In the genomic region with DNA sequence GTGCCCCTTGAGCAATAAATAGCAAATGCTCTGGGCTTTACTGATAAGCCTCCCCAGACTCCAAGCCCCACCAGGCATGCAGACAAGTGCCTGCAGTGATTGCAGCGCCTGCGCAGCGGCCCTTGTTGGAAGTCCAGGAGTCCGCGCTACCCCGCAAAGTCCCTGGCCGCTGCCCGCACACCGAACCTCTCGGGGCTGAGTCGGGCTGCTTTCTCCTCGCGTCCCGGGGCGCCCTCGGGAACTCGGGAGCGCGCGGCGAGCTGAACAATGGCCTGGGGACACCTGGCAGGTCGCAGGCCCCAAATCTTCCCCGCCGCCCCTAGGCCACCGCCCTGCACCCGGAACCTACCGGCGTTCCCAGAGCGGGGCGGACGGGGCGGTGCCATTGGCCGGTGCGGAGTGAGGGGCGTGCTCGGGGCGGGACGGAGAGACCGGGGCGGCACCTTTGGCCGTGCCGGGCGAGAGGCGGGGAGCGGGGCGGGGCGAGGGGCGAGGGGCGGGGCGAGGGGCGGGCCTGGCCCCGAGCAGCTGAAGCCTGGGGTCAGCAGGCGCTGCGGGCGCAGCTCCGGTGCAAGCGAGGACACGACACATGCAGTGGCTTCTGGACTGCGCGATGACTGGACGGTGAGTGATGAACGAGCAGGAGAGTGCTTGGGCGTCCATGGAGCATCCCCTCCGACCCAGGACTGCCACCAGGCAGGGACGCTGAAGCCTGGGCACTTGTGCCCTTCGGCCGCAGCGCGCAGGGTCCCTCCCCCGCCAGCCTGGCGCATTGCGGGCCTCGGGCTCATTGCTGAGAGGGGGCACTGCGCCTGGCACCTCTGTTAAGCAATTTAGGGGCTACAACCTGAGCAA, we compare ENCODE assay signal across 8 cellular contexts. TPM values are rescaled to one million over a fixed set of nuclear protein-coding genes. Genes with fewer than 3 reads are reported as not detected.
DNase-seq lines count a peak whose midpoint lies in the region; ATAC-seq and TF ChIP-seq lines count a peak whose summit lies in the region.

A gene with protein sequence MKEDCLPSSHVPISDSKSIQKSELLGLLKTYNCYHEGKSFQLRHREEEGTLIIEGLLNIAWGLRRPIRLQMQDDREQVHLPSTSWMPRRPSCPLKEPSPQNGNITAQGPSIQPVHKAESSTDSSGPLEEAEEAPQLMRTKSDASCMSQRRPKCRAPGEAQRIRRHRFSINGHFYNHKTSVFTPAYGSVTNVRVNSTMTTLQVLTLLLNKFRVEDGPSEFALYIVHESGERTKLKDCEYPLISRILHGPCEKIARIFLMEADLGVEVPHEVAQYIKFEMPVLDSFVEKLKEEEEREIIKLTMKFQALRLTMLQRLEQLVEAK (plus strand): TSS at position 560 of the 855 bp plus-strand sequence. CDS start 10,401 bp downstream, outside the sequence.

- no peaks in the 10 kb centered on the region for H4K20me1 ChIP-seq in KMS-11 (ENCODE audit: insufficient read depth)

- H3K9me3 ChIP-seq in neuron (ENCODE audit: low read length) (no peaks in the 10 kb centered on the region), subcutaneous abdominal adipose tissue (ENCODE audit: control insufficient read depth in 5 of 5, low read length in 5 of 5) (peaks cover 0 to 4% (median 3%) of the 10 kb centered on the region in 5 donors)

- peak within 1 kb of the TSS; percentile 68; the same call in 1 of the 2 replicates for H2AFZ ChIP-seq in KMS-11 (ENCODE audit: low read depth)
- peak within 1 kb of the TSS; percentile 81 for H2AFZ ChIP-seq in neuron (ENCODE audit: low read depth, low read length)

- peak within 1 kb of the TSS; percentile 89 for H3K27ac ChIP-seq in KMS-11
- H3K27ac ChIP-seq in foreskin keratinocyte, result peak within 1 kb of the TSS; percentile 57
- peak within 1 kb of the TSS; percentile 96 for H3K27ac ChIP-seq in subcutaneous abdominal adipose tissue (ENCODE audit: low read depth, low read length)

- H3K79me2 ChIP-seq in KMS-11 (ENCODE audit: insufficient read depth, low read depth), result peaks cover 66% of the 10 kb centered on the region

- no peak for TF ChIP-seq CTCF in KMS-11 (conservative IDR thresholded peaks at IDR 0.05; ENCODE audit: low read depth, low read length)
- TF ChIP-seq CTCF in foreskin keratinocyte (conservative IDR thresholded peaks at IDR 0.05), result no peak

- H3K27me3 ChIP-seq in KMS-11 (ENCODE audit: insufficient read depth, low read depth), result no peaks in the 10 kb centered on the region
- no peaks in the 10 kb centered on the region for H3K27me3 ChIP-seq in foreskin keratinocyte
- H3K27me3 ChIP-seq in neuron (ENCODE audit: insufficient read depth, low read length), result no peaks in the 10 kb centered on the region
- no peaks in the 10 kb centered on the region for H3K27me3 ChIP-seq in subcutaneous abdominal adipose tissue (ENCODE audit: control insufficient read depth in 5 of 5, insufficient read depth in 4 of 5, low read length in 5 of 5)

- H3K4me3 ChIP-seq in KMS-11 (IDR thresholded peaks at IDR 0.05; ENCODE audit: insufficient read depth, low read depth, low read length), result no peak within 1 kb of the TSS
- peak within 1 kb of the TSS; percentile 70 for H3K4me3 ChIP-seq in neuron (ENCODE audit: low read length)
- H3K4me3 ChIP-seq in subcutaneous abdominal adipose tissue (ENCODE audit: low read depth in 1 of 5, low read length in 5 of 5), result peak within 1 kb of the TSS; percentile 86 to 93 (median 90)

- H3K4me1 ChIP-seq in KMS-11 (ENCODE audit: low read depth, poor library complexity, severe bottlenecking), result peaks cover 22% of the 10 kb centered on the region
- H3K4me1 ChIP-seq in foreskin keratinocyte, result peaks cover 7% of the 10 kb centered on the region
- peaks cover 54% of the 10 kb centered on the region for H3K4me1 ChIP-seq in neuron (ENCODE audit: insufficient read depth, low read length)
- peaks cover 20 to 87% (median 85%) of the 10 kb centered on the region in 5 donors for H3K4me1 ChIP-seq in subcutaneous abdominal adipose tissue (ENCODE audit: control insufficient read depth in 5 of 5, insufficient read depth in 5 of 5, low read length in 5 of 5)

- TF ChIP-seq POLR2A in Raji (IDR thresholded peaks at IDR 0.05; ENCODE audit: insufficient read depth, low read depth, low read length), result peak; percentile 86

- peak; percentile 90 for DNase-seq in Daoy (ENCODE audit: low read depth)
- DNase-seq in activated gamma-delta T cell treated with Interleukin-2 at 50 U/mL for 16 hours, result peak; percentile 92
- DNase-seq in foreskin keratinocyte, result peak; percentile 40 to 69

- H3K4me2 ChIP-seq in KMS-11, result peak within 1 kb of the TSS; percentile 99

- ATAC-seq in GM21737 (IDR thresholded peaks at IDR 0.05; ENCODE audit: unreplicated experiment), result peak; percentile 97
- peak; percentile 96 for ATAC-seq in foreskin keratinocyte

- no peaks in the 10 kb centered on the region for H3K36me3 ChIP-seq in KMS-11 (ENCODE audit: insufficient read depth)
- H3K36me3 ChIP-seq in neuron (ENCODE audit: insufficient read depth, low read length), result peaks cover 13% of the 10 kb centered on the region
- H3K36me3 ChIP-seq in subcutaneous abdominal adipose tissue (ENCODE audit: control insufficient read depth in 5 of 5, insufficient read depth in 5 of 5, low read length in 5 of 5), result peaks cover 0 to 13% (median 0%) of the 10 kb centered on the region in 5 donors

- peak within 1 kb of the TSS; percentile 84 for H3K9ac ChIP-seq in KMS-11
- peak within 1 kb of the TSS; percentile 78 to 88 (median 83) for H3K9ac ChIP-seq in subcutaneous abdominal adipose tissue (ENCODE audit: low read length in 5 of 5)

RNA-seq across cellular contexts. Expression of the gene that starts here (rescaled TPM):
- total RNA-seq in Daoy (2014; rRNA removed; shearing (Covaris generic)), result 0.57 and 2.2 TPM in 2 replicates
- 0.21 and 0.51 TPM in 2 replicates for total RNA-seq in foreskin keratinocyte
- 0.31 and 0.34 TPM in 2 replicates for polyA plus RNA-seq in foreskin keratinocyte

Comparison
In these comparisons a context has a peak if more than half of its experiments do, and no peak if none do; other contexts are left out.
1. Peak in DNase-seq, ATAC-seq and H3K27ac ChIP-seq in foreskin keratinocyte; RNA of the gene not detected or under 1 TPM.